In genomic region chr13:60411464-60411863, GRCh38 we compare ENCODE assay signal across 27 cellular contexts.
"Had no signal": no experiment of that assay in that cellular context is flagged by ENCODE, and none has a peak within 500 bp of the region (broad histone marks: within the 10 kb centered on the region; RNA-seq: fewer than 3 reads in every experiment).

No MANE protein-coding gene starts in this region.

- H3K27ac Mint-ChIP-seq: activated B cell treated with CpG ODN at 0.5 μM for 24 hours; activated CD4-positive, alpha-beta memory T cell treated with anti-CD3 and anti-CD28 coated beads, Interleukin-2, amount 10 ng/mL, durations not matched to agents 7 days and 5 days; activated naive CD4-positive, alpha-beta T cell treated with anti-CD3 and anti-CD28 coated beads for 36 hours; activated naive CD8-positive, alpha-beta T cell; activated T-helper 17 cell treated with anti-CD3 and anti-CD28 coated beads, Interleukin-2, amount 50 U/mL, for 72 hours had no signal

- ATAC-seq: activated T-helper 17 cell treated with anti-CD3 and anti-CD28 coated beads, Interleukin-2, amount 50 U/mL, for 72 hours had no signal

- H3K27me3 ChIP-seq: breast epithelium, colonic mucosa, Peyer's patch, SJCRH30 had no signal

- H3K4me1 ChIP-seq: breast epithelium, colonic mucosa, SJCRH30 had no signal

- H3K9me3 ChIP-seq: breast epithelium, colonic mucosa, Peyer's patch, SJCRH30 had no signal

- H3K4me3 ChIP-seq: breast epithelium, colonic mucosa, Peyer's patch, SJCRH30 had no signal

- DNase-seq: activated B cell treated with CpG ODN at 0.5 μM for 24 hours; activated CD4-positive, alpha-beta memory T cell treated with anti-CD3 and anti-CD28 coated beads, Interleukin-2, amount 10 ng/mL, durations not matched to agents 7 days and 5 days; activated CD4-positive, alpha-beta T cell treated with anti-CD3 and anti-CD28 coated beads for 1 hour; activated CD4-positive, alpha-beta T cell treated with anti-CD3 and anti-CD28 coated beads, Interleukin-2, amount 50 U/mL, for 1 hour; activated gamma-delta T cell; activated naive CD4-positive, alpha-beta T cell treated with anti-CD3 and anti-CD28 coated beads for 36 hours; activated T-cell treated with anti-CD3 and anti-CD28 coated beads, Interleukin-2, amount 50 U/mL, for 48 hours; anterior cingulate cortex; caudate nucleus; colonic mucosa; NCI-H1105 treated with DMSO at 0.1 percent for 48 hours; NCI-H1436 treated with DMSO at 0.1 percent for 48 hours; NCI-H187; NCI-H2081; NCI-H510A treated with DMSO at 0.1 percent for 48 hours; NCI-H69; NK-92 treated with Interleukin-12 subunit alpha and Interleukin-12 subunit beta, amount 100 ng/mL, for 24 hours; Peyer's patch; Right ventricle myocardium superior; SJCRH30; T-helper 2 cell; T1000 had no signal

- H3K36me3 ChIP-seq: breast epithelium, colonic mucosa, Peyer's patch, SJCRH30 had no signal

- FAIRE-seq: TTC549 had no signal

- H3K9me3 Mint-ChIP-seq: activated T-helper 17 cell treated with anti-CD3 and anti-CD28 coated beads, Interleukin-2, amount 50 U/mL, for 72 hours had no signal

- H3K27me3 Mint-ChIP-seq: activated B cell treated with CpG ODN at 0.5 μM for 24 hours; activated CD4-positive, alpha-beta memory T cell treated with anti-CD3 and anti-CD28 coated beads, Interleukin-2, amount 10 ng/mL, durations not matched to agents 7 days and 5 days; activated naive CD8-positive, alpha-beta T cell; activated T-helper 17 cell treated with anti-CD3 and anti-CD28 coated beads, Interleukin-2, amount 50 U/mL, for 72 hours had no signal

- H3K4me3 Mint-ChIP-seq: activated B cell treated with CpG ODN at 0.5 μM for 24 hours; activated CD4-positive, alpha-beta memory T cell treated with anti-CD3 and anti-CD28 coated beads, Interleukin-2, amount 10 ng/mL, durations not matched to agents 7 days and 5 days; activated naive CD4-positive, alpha-beta T cell treated with anti-CD3 and anti-CD28 coated beads for 36 hours; activated naive CD8-positive, alpha-beta T cell had no signal

- H3K27ac ChIP-seq: breast epithelium, colonic mucosa, Peyer's patch, RWPE1, SJCRH30 had no signal
